9 cellular contexts compared by ENCODE assay signal in genomic region chr19:708154-709141, GRCh38. TPM values are rescaled to one million over a fixed set of nuclear protein-coding genes. Genes with fewer than 3 reads are reported as not detected.
DNase-seq lines count a peak whose midpoint lies in the region; ATAC-seq and TF ChIP-seq lines count a peak whose summit lies in the region.
"Had no signal": no experiment of that assay in that cellular context is flagged by ENCODE, and none has a peak within 500 bp of the region (broad histone marks: within the 10 kb centered on the region; RNA-seq: fewer than 3 reads in every experiment).

TSS of gene PALM (plus strand) at chr19:708935. CDS start at chr19:709147, 212 bp downstream.

- TF ChIP-seq POLR2A in upper lobe of left lung (IDR thresholded peaks at IDR 0.05) = no peak

- TF ChIP-seq EP300 in upper lobe of left lung (IDR thresholded peaks at IDR 0.05) = no peak

- intact Hi-C loops in colonic mucosa (cut with DNase I) = no loop called here

- peaks cover 12% of the 10 kb centered on the region for H3K27me3 ChIP-seq in colonic mucosa
- H3K27me3 ChIP-seq in upper lobe of left lung = peaks cover 0 to 18% (median 4%) of the 10 kb centered on the region in 4 donors

- peak in 1 of 2 donors; percentile 34 for ATAC-seq in upper lobe of left lung (ENCODE audit: low FRiP score in 2 of 2)

- no peaks in the 10 kb centered on the region for H3K4me1 ChIP-seq in colonic mucosa
- H3K4me1 ChIP-seq in upper lobe of left lung = peaks cover 20 to 50% (median 24%) of the 10 kb centered on the region in 4 donors

- peak within 1 kb of the TSS; percentile 30 for H3K4me3 ChIP-seq in colonic mucosa
- peak within 1 kb of the TSS; percentile 51 to 86 (median 72) for H3K4me3 ChIP-seq in upper lobe of left lung

- TF ChIP-seq CTCF in colonic mucosa (IDR thresholded peaks at IDR 0.05) (no peak), upper lobe of left lung (IDR thresholded peaks at IDR 0.05) (peak in 4 of 6 experiments; percentile 9 to 46 (median 29))

- H3K9me3 ChIP-seq in colonic mucosa (no peaks in the 10 kb centered on the region), upper lobe of left lung (no peaks in the 10 kb centered on the region)

- peak within 1 kb of the TSS in 1 of 2 donors; percentile 63 for H3K9ac ChIP-seq in colonic mucosa (ENCODE audit: low read depth in 2 of 2, low read length in 2 of 2)

- 44 to 56% methylated on average over 1 to 11 of the region's 93 CpGs for WGBS in upper lobe of left lung, 2 donors

- DNase-seq in NCI-H2081 (lab: John Stamatoyannopoulos, UW) (peak; percentile 26 to 43), NCI-H2081 treated with DMSO at 0.1 percent for 48 hours (lab: John Stamatoyannopoulos, UW) (no peak), colonic mucosa (no peak), lung microvascular endothelial cell (ENCODE audit: low read depth in 2 of 2) (peak in 1 of 2 donors; percentile 59), upper lobe of left lung (peak in 1 of 2 donors; percentile 88), NCI-H128 (lab: John Stamatoyannopoulos, UW; ENCODE audit: unreplicated experiment) (no peak), SIG-M5 treated with dmso at 0.1 percent for 504 hours (lab: John Stamatoyannopoulos, UW; ENCODE audit: unreplicated experiment) (no peak)
- no peak for DNase-seq in stimulated activated naive CD4-positive, alpha-beta T cell (lab: John Stamatoyannopoulos, UW)
- DNase-seq: CD4-positive, CD25-positive, alpha-beta regulatory T cell had no signal

- H3K36me3 ChIP-seq in colonic mucosa (no peaks in the 10 kb centered on the region), upper lobe of left lung (no peaks in the 10 kb centered on the region)

- H3K27ac ChIP-seq in colonic mucosa (no peak within 1 kb of the TSS), upper lobe of left lung (peak within 1 kb of the TSS; percentile 69 to 91 (median 84))

RNA-seq across cellular contexts. Expression of gene PALM, which starts in this region (rescaled TPM):
- total RNA-seq in colonic mucosa (10 to 100 TPM in 1 of 2 donors, 1 to 10 TPM in 1; 3.9 to 13.5 TPM), lung microvascular endothelial cell (23.1 and 36.9 TPM in 2 replicates), upper lobe of left lung (10 to 100 TPM; 12.5 to 65.6 (median 37.4) TPM)
- total RNA-seq: CD4-positive, CD25-positive, alpha-beta regulatory T cell had no signal

Comparison
In these comparisons a context has a peak if more than half of its experiments do, and no peak if none do; other contexts are left out.
1. DNase-seq: peak in NCI-H2081 (2 of 2); none in NCI-H2081 treated with DMSO at 0.1 percent for 48 hours (single experiment), colonic mucosa (single experiment), NCI-H128 (single experiment), stimulated activated naive CD4-positive, alpha-beta T cell (0 of 6) and SIG-M5 treated with dmso at 0.1 percent for 504 hours (single experiment).